Comparison of ENCODE assay signal across 8 cellular contexts in the genomic region with DNA sequence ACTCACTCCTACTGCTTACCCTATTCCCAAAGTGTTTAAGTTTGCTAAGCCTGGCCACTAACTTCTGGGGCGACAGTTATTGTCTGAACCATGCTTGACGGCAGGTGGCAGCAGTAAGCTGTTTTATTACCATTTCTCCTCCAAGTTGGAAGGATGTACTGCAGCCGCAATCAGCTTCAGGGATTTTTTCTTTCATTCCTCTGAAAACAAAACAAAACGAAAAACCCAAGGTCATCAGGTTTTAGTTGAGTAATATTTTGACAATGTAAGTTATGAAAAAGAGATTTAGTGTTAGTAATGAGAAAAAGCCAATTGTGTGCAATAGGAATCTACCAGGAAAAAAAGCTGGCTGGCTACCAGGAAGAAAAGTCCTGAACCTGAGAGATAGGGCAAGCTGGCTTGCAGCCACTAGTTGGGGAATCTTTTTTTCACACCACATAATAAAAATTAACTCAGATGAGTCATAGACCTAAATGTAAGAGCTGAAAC. TPM values are rescaled to one million over a fixed set of nuclear protein-coding genes. Genes with fewer than 3 reads are reported as not detected.
DNase-seq lines count a peak whose midpoint lies in the region; ATAC-seq lines count a peak whose summit lies in the region.

No MANE protein-coding gene starts in this region.

- intact Hi-C loops in left ventricle myocardium superior (cut with micrococcal nuclease) (no loop called here), sciatic nerve (cut with DNase I) (no loop called here)

- in situ Hi-C loops in SK-MEL-5 (cut with HindIII; ENCODE audit: low pct_unique_long_range_greater_than_20kb, low sequenced_read_pairs): no loop called here

- peak; percentile 83 for DNase-seq in EL
- peak; percentile 66 for DNase-seq in HS-27A (ENCODE audit: low read depth)
- peak; percentile 73 for DNase-seq in SK-MEL-5 (ENCODE audit: low read depth, low spot score)
- peak; percentile 30 for DNase-seq in amniotic stem cell (lab: John Stamatoyannopoulos, UW)
- DNase-seq in left ventricle myocardium superior: peak; percentile 49
- peak; percentile 84 for DNase-seq in sciatic nerve (ENCODE audit: low spot score)
- no peak for DNase-seq in OCI-M2 (lab: John Stamatoyannopoulos, UW; ENCODE audit: unreplicated experiment)

- ATAC-seq in GM21515 (IDR thresholded peaks at IDR 0.05; ENCODE audit: unreplicated experiment) (peak; percentile 76), left ventricle myocardium superior (peak; percentile 72), sciatic nerve (peak; percentile 93)

RNA-seq across cellular contexts. Expression of a gene that starts 13.2 kb away (rescaled TPM):
- 1.1 and 1.4 TPM in 2 replicates for total RNA-seq in SK-MEL-5 (2014; rRNA removed; shearing (Covaris generic))
- 0.55 and 0.60 TPM in 2 replicates for polyA plus RNA-seq in SK-MEL-5 (2015; cell fraction: cytosol; rRNA removed)
- 1.8 and 2.0 TPM in 2 replicates for polyA plus RNA-seq in SK-MEL-5 (2015; cell fraction: nucleus; rRNA removed)
- total RNA-seq in left ventricle myocardium superior (25.1 TPM), sciatic nerve (3.8 TPM)
